Comparison of ENCODE assay signal across 30 cellular contexts in genomic region chr17:33196883-33197282, GRCh38.
"Had no signal": no experiment of that assay in that cellular context is flagged by ENCODE, and none has a peak within 500 bp of the region (broad histone marks: within the 10 kb centered on the region; RNA-seq: fewer than 3 reads in every experiment).

No MANE protein-coding gene starts in this region.

- H2AFZ ChIP-seq: hepatocyte had no signal

- H3K4me3 Mint-ChIP-seq: dendritic cell treated with granulocyte-macrophage colony-stimulating factor and Interleukin-4, amounts not matched to agents 40 ng/mL and 50 ng/mL, for 4 days; effector memory CD8-positive, alpha-beta T cell; endodermal cell had no signal

- H3K27me3 ChIP-seq: colonic mucosa, gastrocnemius medialis had no signal

- H3K9me3 Mint-ChIP-seq: dendritic cell treated with granulocyte-macrophage colony-stimulating factor and Interleukin-4, amounts not matched to agents 40 ng/mL and 50 ng/mL, for 4 days; effector memory CD8-positive, alpha-beta T cell; endodermal cell had no signal

- FAIRE-seq: colon, endometrium, endothelial cell of umbilical vein, frontal cortex had no signal

- H3K36me3 ChIP-seq: colonic mucosa, esophagus muscularis mucosa, esophagus squamous epithelium, gastrocnemius medialis, gastroesophageal sphincter, heart left ventricle, heart right ventricle had no signal

- H3K27ac Mint-ChIP-seq: dendritic cell treated with granulocyte-macrophage colony-stimulating factor and Interleukin-4, amounts not matched to agents 40 ng/mL and 50 ng/mL, for 4 days; effector memory CD8-positive, alpha-beta T cell; endodermal cell had no signal

- H3K4me2 ChIP-seq: hepatocyte had no signal

- H3K4me1 ChIP-seq: colonic mucosa, esophagus muscularis mucosa, esophagus squamous epithelium, gastrocnemius medialis, gastroesophageal sphincter, heart left ventricle, heart right ventricle had no signal

- H3K4me3 ChIP-seq: colonic mucosa, coronary artery, dorsolateral prefrontal cortex, esophagus muscularis mucosa, esophagus squamous epithelium, gastrocnemius medialis, gastroesophageal sphincter, heart left ventricle, heart right ventricle, hepatocyte had no signal

- H3K79me2 ChIP-seq: hepatocyte had no signal

- H3K9me3 ChIP-seq: colonic mucosa, esophagus muscularis mucosa, esophagus squamous epithelium, gastrocnemius medialis, gastroesophageal sphincter, heart left ventricle, heart right ventricle had no signal

- DNase-seq: colonic mucosa; cortex of kidney; dermis blood vessel endothelial cell; dorsolateral prefrontal cortex; effector CD4-positive, alpha-beta T cell; effector CD8-positive, alpha-beta T cell; effector memory CD4-positive, alpha-beta T cell; effector memory CD8-positive, alpha-beta T cell; erythroblast; esophagus squamous epithelium; foreskin fibroblast; foreskin keratinocyte; foreskin melanocyte; gastrocnemius medialis; glutamatergic neuron; head of caudate nucleus; heart left ventricle; heart right ventricle had no signal

- H3K27ac ChIP-seq: colonic mucosa, coronary artery, dorsolateral prefrontal cortex, epithelial cell of prostate, esophagus muscularis mucosa, esophagus squamous epithelium, foreskin keratinocyte, gastrocnemius medialis, gastroesophageal sphincter, heart left ventricle, heart right ventricle, hepatocyte had no signal

- ATAC-seq: effector memory CD8-positive, alpha-beta T cell; esophagus mucosa; foreskin keratinocyte; gastrocnemius medialis; gastroesophageal sphincter; heart left ventricle; heart right ventricle had no signal
